ENCODE assay signal across 18 cellular contexts in the genomic region with DNA sequence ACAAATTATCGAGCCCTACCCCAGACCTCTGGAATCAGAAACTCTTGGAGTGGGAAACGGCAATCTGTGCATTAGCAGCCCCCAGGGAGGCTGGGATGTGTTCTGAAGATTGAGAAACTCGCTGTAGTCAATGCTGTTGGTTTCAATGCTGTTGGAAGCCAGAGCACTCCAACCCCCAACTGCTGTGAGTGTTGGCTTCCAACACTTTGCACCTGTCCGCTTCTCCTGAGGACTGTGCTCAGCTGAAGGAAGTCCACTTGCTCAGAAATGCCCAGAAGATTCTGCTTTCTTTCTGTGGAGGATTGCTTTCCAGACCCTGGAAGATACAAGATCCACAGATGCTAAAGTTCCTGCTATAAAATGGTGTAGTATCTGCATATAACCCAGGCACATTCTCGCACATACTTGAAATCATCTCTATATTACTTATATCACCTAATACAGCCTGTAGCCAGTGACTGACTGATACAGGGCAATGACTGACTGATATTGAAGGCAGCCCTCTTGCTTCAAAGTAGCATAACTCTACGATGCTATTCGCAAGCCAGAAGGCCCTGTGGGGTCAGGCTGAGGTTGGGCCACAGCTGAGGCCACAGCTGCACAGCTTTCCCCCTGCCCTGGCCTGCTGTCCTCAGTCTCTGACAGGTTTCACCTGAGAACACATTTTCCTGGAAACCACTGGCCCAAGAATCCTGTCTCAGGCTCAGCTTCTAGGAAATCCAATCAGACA.
"Had no signal": no experiment of that assay in that cellular context is flagged by ENCODE, and none has a peak within 500 bp of the region (broad histone marks: within the 10 kb centered on the region; RNA-seq: fewer than 3 reads in every experiment).

No MANE protein-coding gene starts in this region.

- ATAC-seq: heart left ventricle; naive thymus-derived CD4-positive, alpha-beta T cell; psoas muscle; right lobe of liver had no signal

- H3K27me3 Mint-ChIP-seq: naive thymus-derived CD4-positive, alpha-beta T cell had no signal

- H3K4me3 Mint-ChIP-seq: naive thymus-derived CD4-positive, alpha-beta T cell; nephron progenitor cell had no signal

- H3K9me3 ChIP-seq: neutrophil, psoas muscle, right lobe of liver, thoracic aorta, transverse colon had no signal

- H3K27me3 ChIP-seq: heart left ventricle, neutrophil, right lobe of liver, stomach, transverse colon had no signal

- H3K4me1 Mint-ChIP-seq: nephron progenitor cell had no signal

- H3K27ac ChIP-seq: coronary artery, heart left ventricle, neutrophil, psoas muscle, right lobe of liver, stomach, thoracic aorta, transverse colon had no signal

- H3K27ac Mint-ChIP-seq: naive thymus-derived CD4-positive, alpha-beta T cell; nephron progenitor cell had no signal

- H3K4me1 ChIP-seq: heart left ventricle, psoas muscle, right lobe of liver, stomach, transverse colon had no signal

- DNase-seq: effector CD4-positive, alpha-beta T cell; heart left ventricle; hippocampal formation; kidney glomerular epithelial cell; naive thymus-derived CD4-positive, alpha-beta T cell; nephron progenitor cell; psoas muscle; retina; right lobe of liver; stimulated activated CD4-positive, alpha-beta T cell treated with anti-CD3 and anti-CD28 coated beads, Interleukin-4, amount 100 ng/mL, for 1 hour; stimulated activated CD8-positive, alpha-beta memory T cell treated with anti-CD3 and anti-CD28 coated beads, Interleukin-4, amount 100 ng/mL, for 48 hours; stimulated activated naive CD4-positive, alpha-beta T cell; stomach; substantia nigra; transverse colon had no signal
